ENCODE assay signal across 13 cellular contexts in the genomic region with DNA sequence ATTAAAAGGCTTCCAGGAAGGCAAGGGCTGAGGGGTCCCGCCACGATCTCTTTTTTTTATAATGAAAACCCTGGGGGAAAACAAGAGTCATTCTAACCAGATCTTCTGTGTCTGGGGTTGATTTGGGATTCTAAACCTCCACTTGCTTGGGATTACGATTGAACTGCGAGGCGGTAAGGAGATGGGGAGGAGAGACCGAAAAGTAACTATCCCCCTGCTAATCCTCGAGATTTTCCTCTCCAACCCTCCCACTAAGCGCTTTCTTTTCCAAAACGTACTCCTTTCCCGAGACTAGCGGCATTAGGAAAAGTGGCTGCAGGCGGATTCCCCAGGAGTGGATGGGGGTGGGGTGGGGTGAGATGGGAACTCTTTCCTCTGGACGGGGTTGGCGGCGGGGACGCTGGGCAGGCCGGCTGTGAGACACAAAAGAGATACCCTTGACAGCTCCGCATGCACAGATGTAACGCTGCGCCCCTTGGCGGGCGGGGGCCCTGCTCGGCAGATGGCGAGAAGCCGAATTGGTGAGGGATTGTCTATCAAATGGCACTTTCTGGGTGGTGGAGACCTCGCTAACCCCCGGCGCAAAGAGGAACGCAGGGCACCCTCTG. TPM values are rescaled to one million over a fixed set of nuclear protein-coding genes. Genes with fewer than 3 reads are reported as not detected.
DNase-seq lines count a peak whose midpoint lies in the region; ATAC-seq and TF ChIP-seq lines count a peak whose summit lies in the region.
"Had no signal": no experiment of that assay in that cellular context is flagged by ENCODE, and none has a peak within 500 bp of the region (broad histone marks: within the 10 kb centered on the region; RNA-seq: fewer than 3 reads in every experiment).

No MANE protein-coding gene starts in this region.

- no peak overlapping the region for H3K9ac ChIP-seq in mammary epithelial cell (ENCODE audit: insufficient read depth, low read length)

- H3K27ac ChIP-seq in osteoblast (ENCODE audit: low read depth, low read length) (no peak overlapping the region), mammary epithelial cell (ENCODE audit: insufficient read depth, low read depth, low read length) (no peak overlapping the region)
- H3K27ac ChIP-seq: epithelial cell of prostate had no signal

- H3K4me2 ChIP-seq in osteoblast (ENCODE audit: insufficient read depth, low read length): no peak overlapping the region
- no peak overlapping the region for H3K4me2 ChIP-seq in mammary epithelial cell (ENCODE audit: insufficient read depth, low read depth, low read length)

- TF ChIP-seq CTCF in osteoblast (IDR thresholded peaks at IDR 0.05; ENCODE audit: extremely low read depth, low read depth, low read length) (no peak), mammary epithelial cell (conservative IDR thresholded peaks at IDR 0.05 in 1 of 2, IDR thresholded peaks at IDR 0.05 in 1 of 2; ENCODE audit: extremely low read depth in 1 of 2, insufficient read depth in 1 of 2, low read depth in 1 of 2, low read length in 2 of 2) (no peak)

- H3K9me3 ChIP-seq in osteoblast (ENCODE audit: low read depth, low read length) (no peaks in the 10 kb centered on the region), mammary epithelial cell (replicated peaks; ENCODE audit: insufficient read depth, low read length) (peaks cover 3% of the 10 kb centered on the region)

- dilution Hi-C loops in mammary epithelial cell (cut with HindIII; ENCODE audit: low sequenced_read_pairs): no loop called here

- H3K4me1 ChIP-seq in osteoblast (ENCODE audit: insufficient read depth, low read length) (no peaks in the 10 kb centered on the region), mammary epithelial cell (ENCODE audit: insufficient read depth, low read length) (no peaks in the 10 kb centered on the region)

- no peak for ATAC-seq in HG03342 (IDR thresholded peaks at IDR 0.05; ENCODE audit: unreplicated experiment)
- ATAC-seq: activated CD4-positive, CD25-positive, alpha-beta regulatory T cell treated with anti-CD3 and anti-CD28 coated beads, Interleukin-2, amount 50 U/mL, for 24 hours; naive thymus-derived CD4-positive, alpha-beta T cell had no signal

- H3K36me3 ChIP-seq in osteoblast (ENCODE audit: insufficient read depth, low read length): no peaks in the 10 kb centered on the region
- no peaks in the 10 kb centered on the region for H3K36me3 ChIP-seq in mammary epithelial cell (ENCODE audit: insufficient read depth, low read length)

- DNase-seq in DMS 273 (lab: John Stamatoyannopoulos, UW; ENCODE audit: unreplicated experiment): peak; percentile 69
- DNase-seq in NCI-H146 (lab: John Stamatoyannopoulos, UW): peak; percentile 77
- peak; percentile 47 for DNase-seq in SHP77 treated with DMSO at 0.1 percent for 48 hours (lab: John Stamatoyannopoulos, UW)
- peak; percentile 74 for DNase-seq in islet precursor cell
- DNase-seq in UCSD-AML1 (lab: John Stamatoyannopoulos, UW; ENCODE audit: unreplicated experiment): no peak
- no peak for DNase-seq in osteoblast (ENCODE audit: insufficient read length, low spot score, missing footprints)
- DNase-seq in mammary epithelial cell: no peak

- intact Hi-C loops in mammary epithelial cell (cut with micrococcal nuclease): no loop called here

- 2% methylated on average over 14 of the region's 29 CpGs for WGBS in mammary epithelial cell (ENCODE audit: low coverage, missing lambda C conversion rate)

- H4K20me1 ChIP-seq in osteoblast (ENCODE audit: insufficient read depth, low read length) (no peaks in the 10 kb centered on the region), mammary epithelial cell (ENCODE audit: insufficient read depth, low read length) (no peaks in the 10 kb centered on the region)

- no peak overlapping the region for H3K4me3 ChIP-seq in osteoblast (ENCODE audit: insufficient read depth, low read length)
- H3K4me3 ChIP-seq in mammary epithelial cell (replicated peaks in 1 of 3; ENCODE audit: insufficient read depth in 1 of 3, low read depth in 2 of 3, low read length in 3 of 3): no peak overlapping the region

- CTCF ChIA-PET in mammary epithelial cell (lab: Charles Lee; ENCODE audit: low non-redundant PET): no interaction called here

- H3K27me3 ChIP-seq in osteoblast (ENCODE audit: insufficient read depth, low read length) (no peaks in the 10 kb centered on the region), mammary epithelial cell (ENCODE audit: insufficient read depth, low read length) (no peaks in the 10 kb centered on the region)

- H2AFZ ChIP-seq in osteoblast (ENCODE audit: low read length) (no peak overlapping the region), mammary epithelial cell (ENCODE audit: low read depth, low read length) (no peak overlapping the region)

- in situ Hi-C loops in mammary epithelial cell (cut with MboI; ENCODE audit: low sequenced_read_pairs in 2 of 2): no loop called here

- BruUV-seq in mammary epithelial cell (replicated peaks; lab: Mats Ljungman, UMichigan): no TSS peak

- H3K79me2 ChIP-seq in osteoblast (ENCODE audit: insufficient read depth, low read length): no peaks in the 10 kb centered on the region
- H3K79me2 ChIP-seq in mammary epithelial cell (ENCODE audit: insufficient read depth, low read length): no peaks in the 10 kb centered on the region

RNA-seq across cellular contexts. Expression of a gene that starts 0.8 kb away (rescaled TPM):
- not detected in 2 replicates for total RNA-seq in osteoblast
- total RNA-seq in mammary epithelial cell: not detected
- polyA plus RNA-seq in mammary epithelial cell: not detected
- polyA minus RNA-seq in mammary epithelial cell: not detected
- total RNA-seq: activated T-helper 1 cell treated with anti-CD3 and anti-CD28 coated beads, Interleukin-12 subunit alpha, Interleukin-12 subunit beta, Interleukin-2, Interleukin-4 antibody, amounts not matched to agents 30 ng/mL and 10 ng/mL and 1 ng/mL, durations not matched to agents 14 hours and 24 hours and 36 hours; naive thymus-derived CD4-positive, alpha-beta T cell had no signal
- polyA plus RNA-seq: BJ; naive thymus-derived CD4-positive, alpha-beta T cell had no signal

Comparison
In these comparisons a context has a peak if more than half of its experiments do, and no peak if none do; other contexts are left out.
1. DNase-seq: peak in DMS 273 (single experiment), NCI-H146 (single experiment), SHP77 treated with DMSO at 0.1 percent for 48 hours (single experiment) and islet precursor cell (single experiment); none in UCSD-AML1 (single experiment), osteoblast (single experiment) and mammary epithelial cell (single experiment).